ENCODE assay signal across 14 cellular contexts in genomic region chr6:2976571-2977085, GRCh38. TPM values are rescaled to one million over a fixed set of nuclear protein-coding genes. Genes with fewer than 3 reads are reported as not detected.
A peak's percentile ranks its signal among the peaks of the same experiment; 100 is the strongest.
DNase-seq lines count a peak whose midpoint lies in the region; ATAC-seq and TF ChIP-seq lines count a peak whose summit lies in the region.
"Had no signal": no experiment of that assay in that cellular context is flagged by ENCODE, and none has a peak within 500 bp of the region (broad histone marks: within the 10 kb centered on the region; RNA-seq: fewer than 3 reads in every experiment).

No MANE protein-coding gene starts in this region.

- no peak overlapping the region for H2BK5ac ChIP-seq in mesendoderm (ENCODE audit: low read length)

- intact Hi-C loops in MCF 10A (cut with micrococcal nuclease), result no loop called here

- H3K4me3 Mint-ChIP-seq in MCF 10A (ENCODE audit: unreplicated experiment), result no peak overlapping the region
- H3K4me3 Mint-ChIP-seq: H9, type B pancreatic cell had no signal

- no peaks in the 10 kb centered on the region for H3K27me3 ChIP-seq in mesendoderm (ENCODE audit: insufficient read depth, low read length, poor library complexity)

- DNase-seq in CD1c-positive myeloid dendritic cell (ENCODE audit: extremely low spot score) (peak; percentile 39), M059J (ENCODE audit: low read depth) (peak; percentile 89), MCF 10A (ENCODE audit: unreplicated experiment) (peak; percentile 74), mesendoderm (no peak), NCI-H1694 (lab: John Stamatoyannopoulos, UW) (no peak), AML-193 (lab: John Stamatoyannopoulos, UW) (no peak), NCI-H510A treated with DMSO at 0.1 percent for 48 hours (lab: John Stamatoyannopoulos, UW) (no peak)
- DNase-seq: activated CD4-positive, alpha-beta T cell treated with anti-CD3 and anti-CD28 coated beads for 1 hour; DND-41; H9; NCI-H2029; RPMI8226 had no signal

- H3K9ac ChIP-seq in mesendoderm (ENCODE audit: low read length), result no peak overlapping the region

- no peak overlapping the region for H3K18ac ChIP-seq in mesendoderm (ENCODE audit: low read length)

- H4K5ac ChIP-seq in mesendoderm (ENCODE audit: low read length), result peak overlapping the region; percentile 11

- peaks cover 4% of the 10 kb centered on the region for H3K4me1 ChIP-seq in mesendoderm (ENCODE audit: control insufficient read depth, low read depth, low read length)

- no peak overlapping the region for H3K27ac ChIP-seq in mesendoderm (ENCODE audit: low read depth, low read length)

- H2BK120ac ChIP-seq in mesendoderm (ENCODE audit: low read depth, low read length), result no peak overlapping the region

- H3K4ac ChIP-seq in mesendoderm (ENCODE audit: low read depth, low read length), result no peak overlapping the region

- peaks cover 4% of the 10 kb centered on the region for H3K36me3 Mint-ChIP-seq in MCF 10A (ENCODE audit: insufficient read depth, unreplicated experiment)
- H3K36me3 Mint-ChIP-seq: type B pancreatic cell had no signal

- no peak overlapping the region for H3K56ac ChIP-seq in mesendoderm (ENCODE audit: low read length)

- H3K79me1 ChIP-seq in mesendoderm (ENCODE audit: low read length), result no peaks in the 10 kb centered on the region

- POLR2A ChIA-PET in MCF 10A (lab: Yijun Ruan, JAX), result interaction anchor here (4.8 kb wide), 1 partner anchor 12 kb away, joined by 45 read pairs; no protein-coding TSS in a partner anchor

- TF ChIP-seq CTCF in MCF 10A (IDR thresholded peaks at IDR 0.05; ENCODE audit: unreplicated experiment), result no peak

- ATAC-seq in HG03045 (IDR thresholded peaks at IDR 0.05; ENCODE audit: unreplicated experiment), result no peak

- no peak overlapping the region for H4K8ac ChIP-seq in mesendoderm (ENCODE audit: low read depth, low read length)

- H3K4me3 ChIP-seq in mesendoderm (ENCODE audit: low read length), result no peak overlapping the region

- H3K4me2 ChIP-seq in mesendoderm (ENCODE audit: low read length), result no peak overlapping the region

- H3K9me3 Mint-ChIP-seq in MCF 10A (ENCODE audit: unreplicated experiment), result no peaks in the 10 kb centered on the region
- H3K9me3 Mint-ChIP-seq: type B pancreatic cell had no signal

- H3K23ac ChIP-seq in mesendoderm (ENCODE audit: low read length), result no peak overlapping the region

- no peak overlapping the region for H2AK5ac ChIP-seq in mesendoderm (ENCODE audit: low read length)

- H3K27me3 Mint-ChIP-seq in MCF 10A (ENCODE audit: insufficient read depth, unreplicated experiment), result no peaks in the 10 kb centered on the region

- CTCF ChIA-PET in MCF 10A (lab: Yijun Ruan, JAX), result interaction anchor here (0.6 to 2.6 kb wide), 2 partner anchors 10 to 150 kb away, joined by 3 to 8 read pairs; no protein-coding TSS in a partner anchor

- H2BK15ac ChIP-seq in mesendoderm (replicated peaks; ENCODE audit: low read depth), result no peak overlapping the region

- no TSS peak for BruUV-seq in MCF 10A (replicated peaks; lab: Mats Ljungman, UMichigan)

- no peak overlapping the region for H3K27ac Mint-ChIP-seq in MCF 10A (ENCODE audit: low read depth, unreplicated experiment)
- H3K27ac Mint-ChIP-seq: type B pancreatic cell had no signal

- H3K36me3 ChIP-seq in mesendoderm (ENCODE audit: control insufficient read depth, insufficient read depth, low read length), result no peaks in the 10 kb centered on the region

- no CpG with 5 or more reads among the region's 7 CpGs for WGBS in mesendoderm (ENCODE audit: extremely low coverage, insufficient coverage, low lambda C conversion rate)

- no peaks in the 10 kb centered on the region for H3K79me2 ChIP-seq in mesendoderm (ENCODE audit: control insufficient read depth, insufficient read depth, low read length)

- H3K4me1 Mint-ChIP-seq in MCF 10A (ENCODE audit: insufficient read depth, unreplicated experiment), result peaks cover 12% of the 10 kb centered on the region

RNA-seq across cellular contexts. Expression of gene SERPINB6, which starts 5.3 kb away (rescaled TPM):
- total RNA-seq in M059J (2014; rRNA removed; shearing (Covaris generic)), result 177 and 209 TPM in 2 replicates
- total RNA-seq in MCF 10A (2022), result 68.5 and 75.6 TPM in 2 replicates
- 40.3 TPM for polyA plus RNA-seq in mesendoderm (2013, experiment 1 of 2)
- 41.2 TPM for polyA plus RNA-seq in mesendoderm (2013, experiment 2 of 2)

RNA-seq across cellular contexts. Expression of gene NQO2, which starts 23.1 kb away (rescaled TPM):
- 40.2 and 46.4 TPM in 2 replicates for total RNA-seq in M059J (2014; rRNA removed; shearing (Covaris generic))
- 18.6 and 20.0 TPM in 2 replicates for total RNA-seq in MCF 10A (2022)
- polyA plus RNA-seq in mesendoderm (2013, experiment 1 of 2), result 103 TPM
- polyA plus RNA-seq in mesendoderm (2013, experiment 2 of 2), result 109 TPM

Comparison
In these comparisons a context has a peak if more than half of its experiments do, and no peak if none do; other contexts are left out.
1. DNase-seq: peak in CD1c-positive myeloid dendritic cell (single experiment), M059J (single experiment) and MCF 10A (single experiment); none in mesendoderm (single experiment), NCI-H1694 (single experiment), AML-193 (0 of 2) and NCI-H510A treated with DMSO at 0.1 percent for 48 hours (single experiment).